Comparison of ENCODE assay signal across 1 cellular context in the genomic region with DNA sequence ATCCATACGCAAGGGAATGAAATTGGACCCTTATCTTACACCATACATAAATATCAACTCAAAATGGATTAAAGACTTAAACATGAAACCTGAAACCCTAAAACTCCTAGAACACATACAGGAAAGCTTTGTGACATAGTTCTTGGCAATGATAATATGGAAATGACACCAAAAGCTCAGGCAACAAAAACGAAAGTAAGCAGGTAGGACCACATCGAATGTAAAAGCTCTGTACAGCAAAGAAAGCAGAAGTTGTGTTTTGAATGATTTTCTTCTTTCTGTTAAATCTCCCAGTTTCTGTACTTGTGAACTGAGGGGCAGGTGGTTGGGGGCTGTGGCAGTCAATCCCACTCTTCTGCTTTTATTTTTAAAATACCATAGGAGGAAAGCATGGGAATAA.
TF ChIP-seq lines count a peak whose summit lies in the region.

No MANE protein-coding gene starts in this region.

TF ChIP-seq in HCT116, 20 proteins besides CTCF, POLR2A, EP300 and RAD21:
- no peak for TF ChIP-seq FOSL1 (IDR thresholded peaks at IDR 0.05; ENCODE audit: low read depth)
